In genomic region chr17:2060681-2061440, GRCh38 we compare ENCODE assay signal across 12 cellular contexts. TPM values are rescaled to one million over a fixed set of nuclear protein-coding genes. Genes with fewer than 3 reads are reported as not detected.
DNase-seq lines count a peak whose midpoint lies in the region; ATAC-seq and TF ChIP-seq lines count a peak whose summit lies in the region.
"Had no signal": no experiment of that assay in that cellular context is flagged by ENCODE, and none has a peak within 500 bp of the region (broad histone marks: within the 10 kb centered on the region; RNA-seq: fewer than 3 reads in every experiment).

No MANE protein-coding gene starts in this region.

- H3K27me3 ChIP-seq in Peyer's patch (peaks cover 0 to 10% of the 10 kb centered on the region in 2 donors), lower lobe of right lung (ENCODE audit: low read depth) (peaks cover 12% of the 10 kb centered on the region), stomach smooth muscle (ENCODE audit: control insufficient read depth in 1 of 2, insufficient read depth in 2 of 2, low read length in 2 of 2) (peaks cover 10 to 24% of the 10 kb centered on the region in 2 donors)

- H3K4me3 Mint-ChIP-seq in progenitor cell of endocrine pancreas (ENCODE audit: low read depth), result no peak overlapping the region
- H3K4me3 Mint-ChIP-seq: nephron progenitor cell had no signal

- H3K9me3 ChIP-seq in Peyer's patch (no peaks in the 10 kb centered on the region), lower lobe of right lung (no peaks in the 10 kb centered on the region), stomach smooth muscle (ENCODE audit: control insufficient read depth in 2 of 2, low read length in 2 of 2) (no peaks in the 10 kb centered on the region)

- H3K4me1 Mint-ChIP-seq in progenitor cell of endocrine pancreas (ENCODE audit: low read depth), result no peaks in the 10 kb centered on the region

- peaks cover 29% of the 10 kb centered on the region for H3K36me3 Mint-ChIP-seq in progenitor cell of endocrine pancreas (ENCODE audit: insufficient read depth)

- DNase-seq in Peyer's patch, result peak in 2 of 3 donors; percentile 50 to 72
- DNase-seq in lower lobe of right lung, result no peak
- no peak for DNase-seq in COLO668 (lab: John Stamatoyannopoulos, UW; ENCODE audit: unreplicated experiment)
- DNase-seq in progenitor cell of endocrine pancreas (ENCODE audit: low spot score, unreplicated experiment), result no peak
- DNase-seq in AG08396 (ENCODE audit: low spot score), result no peak
- DNase-seq: cortex of kidney, NCI-H748 treated with DMSO at 0.1 percent for 48 hours, nephron progenitor cell had no signal

- no peaks in the 10 kb centered on the region for H3K9me3 Mint-ChIP-seq in progenitor cell of endocrine pancreas (ENCODE audit: low read depth)
- H3K9me3 Mint-ChIP-seq: nephron progenitor cell had no signal

- no peak overlapping the region for H3K27ac Mint-ChIP-seq in progenitor cell of endocrine pancreas
- H3K27ac Mint-ChIP-seq: nephron progenitor cell had no signal

- no peak for TF ChIP-seq POLR2A in Peyer's patch (IDR thresholded peaks at IDR 0.05)

- TF ChIP-seq CTCF in Peyer's patch (IDR thresholded peaks at IDR 0.05) (no peak), lower lobe of right lung (IDR thresholded peaks at IDR 0.05) (no peak), progenitor cell of endocrine pancreas (IDR thresholded peaks at IDR 0.05; ENCODE audit: unreplicated experiment) (no peak)

- H3K27ac ChIP-seq in Peyer's patch (peak overlapping the region; percentile 88 to 96 (median 94)), cingulate gyrus (ENCODE audit: low read depth, low read length) (peak overlapping the region; percentile 39), lower lobe of right lung (peak overlapping the region; percentile 87), stomach smooth muscle (ENCODE audit: low read length) (peak overlapping the region; percentile 74)

- peaks cover 4 to 93% (median 54%) of the 10 kb centered on the region in 4 donors for H3K4me1 ChIP-seq in Peyer's patch
- H3K4me1 ChIP-seq in lower lobe of right lung, result peaks cover 77% of the 10 kb centered on the region
- H3K4me1 ChIP-seq in stomach smooth muscle (ENCODE audit: control insufficient read depth, insufficient read depth, low read length), result peaks cover 51% of the 10 kb centered on the region

- ATAC-seq in lower lobe of right lung, result no peak
- ATAC-seq: HCT116 had no signal

- peaks cover 35% of the 10 kb centered on the region for H3K27me3 Mint-ChIP-seq in progenitor cell of endocrine pancreas

- H3K4me3 ChIP-seq in Peyer's patch (peak overlapping the region in 1 of 4 donors; percentile 1), lower lobe of right lung (no peak overlapping the region), stomach smooth muscle (ENCODE audit: low read length in 2 of 2) (peak overlapping the region in 1 of 2 donors; percentile 44)
- H3K4me3 ChIP-seq: hepatocyte had no signal

- intact Hi-C loops in lower lobe of right lung (cut with DNase I), result no loop called here

- H3K9ac ChIP-seq in stomach smooth muscle (ENCODE audit: low read length in 2 of 2), result peak overlapping the region; percentile 13 to 60

- H3K36me3 ChIP-seq in Peyer's patch (peaks cover 0 to 12% (median 0%) of the 10 kb centered on the region in 3 donors), lower lobe of right lung (peaks cover 50% of the 10 kb centered on the region), stomach smooth muscle (ENCODE audit: control insufficient read depth in 2 of 2, insufficient read depth in 2 of 2, low read length in 2 of 2) (peaks cover 25 to 29% of the 10 kb centered on the region in 2 donors)

RNA-seq across cellular contexts. Expression of gene HIC1, which starts 6.0 kb away (rescaled TPM):
- total RNA-seq in Peyer's patch, result 10 to 100 TPM in 2 of 4 donors, 1 to 10 TPM in 2; 6.8 to 40.4 (median 12.8) TPM
- total RNA-seq in lower lobe of right lung, result 20.6 TPM
- 0.69 and 0.86 TPM in 2 replicates for total RNA-seq in progenitor cell of endocrine pancreas

RNA-seq across cellular contexts. Expression of gene OVCA2, which starts 19.0 kb away (rescaled TPM):
- total RNA-seq in Peyer's patch, result 10 to 100 TPM; 32.4 to 49.0 (median 37.8) TPM
- 20.3 TPM for total RNA-seq in lower lobe of right lung
- 21.9 and 25.4 TPM in 2 replicates for total RNA-seq in progenitor cell of endocrine pancreas

RNA-seq across cellular contexts. Expression of gene DPH1, which starts 30.9 kb away (rescaled TPM):
- total RNA-seq in Peyer's patch, result 100 to 1,000 TPM in 1 of 4 donors, 10 to 100 TPM in 3; 25.9 to 130 (median 64.5) TPM
- total RNA-seq in lower lobe of right lung, result 38.0 TPM
- 39.1 and 44.0 TPM in 2 replicates for total RNA-seq in progenitor cell of endocrine pancreas

RNA-seq across cellular contexts. Expression of gene RTN4RL1, which starts 35.7 kb away (rescaled TPM):
- not detected for total RNA-seq in Peyer's patch
- total RNA-seq in lower lobe of right lung, result 5.8 TPM
- 11.1 and 12.4 TPM in 2 replicates for total RNA-seq in progenitor cell of endocrine pancreas

Comparison
In these comparisons a context has a peak if more than half of its experiments do, and no peak if none do; other contexts are left out.
1. DNase-seq: peak in Peyer's patch (2 of 3); none in lower lobe of right lung (single experiment), COLO668 (single experiment), progenitor cell of endocrine pancreas (single experiment) and AG08396 (single experiment).
2. H3K27ac ChIP-seq: peak in every context shown above with its lines; median percentile 94 in Peyer's patch; 87 in lower lobe of right lung; 74 in stomach smooth muscle; 39 in cingulate gyrus.